1 cellular context compared by ENCODE assay signal in genomic region chr2:208360259-208361076, GRCh38.
A peak's percentile ranks its signal among the peaks of the same experiment; 100 is the strongest.
TF ChIP-seq lines count a peak whose summit lies in the region.

No MANE protein-coding gene starts in this region.

TF ChIP-seq in HepG2, 621 proteins besides CTCF, POLR2A, EP300 and RAD21 (continued from another document):
- TF ChIP-seq NFIC (IDR thresholded peaks at IDR 0.05; ENCODE audit: low read length) (no peak), TBX3 (IDR thresholded peaks at IDR 0.05; ENCODE audit: borderline replicate concordance) (no peak), ZNF512 (CRISPR knock-in tag; IDR thresholded peaks at IDR 0.05) (no peak), STAT5B (CRISPR knock-in tag; IDR thresholded peaks at IDR 0.05) (no peak), FOSL2 (CRISPR knock-in tag; IDR thresholded peaks at IDR 0.05) (no peak), FOXO1 (CRISPR knock-in tag; IDR thresholded peaks at IDR 0.05) (no peak), SMARCC2 (IDR thresholded peaks at IDR 0.05) (no peak), PCBP1 (IDR thresholded peaks at IDR 0.05; ENCODE audit: borderline replicate concordance, low read depth, low read length) (no peak), TCF12 (IDR thresholded peaks at IDR 0.05) (no peak), TCF12 (CRISPR knock-in tag; IDR thresholded peaks at IDR 0.05) (no peak), ZNF12 (CRISPR knock-in tag; IDR thresholded peaks at IDR 0.05) (no peak), ZNF768 (CRISPR knock-in tag; IDR thresholded peaks at IDR 0.05) (peak; percentile 21; the same call in 1 of the 2 replicates), TAF1 (CRISPR knock-in tag; IDR thresholded peaks at IDR 0.05) (no peak), ZNF282 (IDR thresholded peaks at IDR 0.05; ENCODE audit: partially characterized antibody) (no peak), AGO2 (optimal IDR thresholded peaks at IDR 0.05; ENCODE audit: low read depth, low read length) (peak; percentile 80), MIXL1 (CRISPR knock-in tag; IDR thresholded peaks at IDR 0.05) (no peak), RNF2 (conservative IDR thresholded peaks at IDR 0.05; ENCODE audit: low read depth) (no peak), ZNF263 (CRISPR knock-in tag; IDR thresholded peaks at IDR 0.05) (no peak), ZKSCAN1 (IDR thresholded peaks at IDR 0.05; ENCODE audit: low read length) (no peak), CCDC6 (CRISPR knock-in tag; IDR thresholded peaks at IDR 0.05) (no peak), ZNF790 (CRISPR knock-in tag; IDR thresholded peaks at IDR 0.05; ENCODE audit: borderline replicate concordance) (no peak), ZNF207 (IDR thresholded peaks at IDR 0.05; ENCODE audit: borderline replicate concordance) (no peak)
- TF ChIP-seq, protein P1, sequence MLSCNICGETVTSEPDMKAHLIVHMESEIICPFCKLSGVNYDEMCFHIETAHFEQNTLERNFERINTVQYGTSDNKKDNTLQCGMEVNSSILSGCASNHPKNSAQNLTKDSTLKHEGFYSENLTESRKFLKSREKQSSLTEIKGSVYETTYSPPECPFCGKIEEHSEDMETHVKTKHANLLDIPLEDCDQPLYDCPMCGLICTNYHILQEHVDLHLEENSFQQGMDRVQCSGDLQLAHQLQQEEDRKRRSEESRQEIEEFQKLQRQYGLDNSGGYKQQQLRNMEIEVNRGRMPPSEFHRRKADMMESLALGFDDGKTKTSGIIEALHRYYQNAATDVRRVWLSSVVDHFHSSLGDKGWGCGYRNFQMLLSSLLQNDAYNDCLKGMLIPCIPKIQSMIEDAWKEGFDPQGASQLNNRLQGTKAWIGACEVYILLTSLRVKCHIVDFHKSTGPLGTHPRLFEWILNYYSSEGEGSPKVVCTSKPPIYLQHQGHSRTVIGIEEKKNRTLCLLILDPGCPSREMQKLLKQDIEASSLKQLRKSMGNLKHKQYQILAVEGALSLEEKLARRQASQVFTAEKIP (CRISPR knock-in tag; IDR thresholded peaks at IDR 0.05; ENCODE audit: borderline replicate concordance): no peak
- TF ChIP-seq, protein P2, sequence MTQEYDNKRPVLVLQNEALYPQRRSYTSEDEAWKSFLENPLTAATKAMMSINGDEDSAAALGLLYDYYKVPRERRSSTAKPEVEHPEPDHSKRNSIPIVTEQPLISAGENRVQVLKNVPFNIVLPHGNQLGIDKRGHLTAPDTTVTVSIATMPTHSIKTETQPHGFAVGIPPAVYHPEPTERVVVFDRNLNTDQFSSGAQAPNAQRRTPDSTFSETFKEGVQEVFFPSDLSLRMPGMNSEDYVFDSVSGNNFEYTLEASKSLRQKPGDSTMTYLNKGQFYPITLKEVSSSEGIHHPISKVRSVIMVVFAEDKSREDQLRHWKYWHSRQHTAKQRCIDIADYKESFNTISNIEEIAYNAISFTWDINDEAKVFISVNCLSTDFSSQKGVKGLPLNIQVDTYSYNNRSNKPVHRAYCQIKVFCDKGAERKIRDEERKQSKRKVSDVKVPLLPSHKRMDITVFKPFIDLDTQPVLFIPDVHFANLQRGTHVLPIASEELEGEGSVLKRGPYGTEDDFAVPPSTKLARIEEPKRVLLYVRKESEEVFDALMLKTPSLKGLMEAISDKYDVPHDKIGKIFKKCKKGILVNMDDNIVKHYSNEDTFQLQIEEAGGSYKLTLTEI (CRISPR knock-in tag; conservative IDR thresholded peaks at IDR 0.05): no peak
- TF ChIP-seq, protein P3, sequence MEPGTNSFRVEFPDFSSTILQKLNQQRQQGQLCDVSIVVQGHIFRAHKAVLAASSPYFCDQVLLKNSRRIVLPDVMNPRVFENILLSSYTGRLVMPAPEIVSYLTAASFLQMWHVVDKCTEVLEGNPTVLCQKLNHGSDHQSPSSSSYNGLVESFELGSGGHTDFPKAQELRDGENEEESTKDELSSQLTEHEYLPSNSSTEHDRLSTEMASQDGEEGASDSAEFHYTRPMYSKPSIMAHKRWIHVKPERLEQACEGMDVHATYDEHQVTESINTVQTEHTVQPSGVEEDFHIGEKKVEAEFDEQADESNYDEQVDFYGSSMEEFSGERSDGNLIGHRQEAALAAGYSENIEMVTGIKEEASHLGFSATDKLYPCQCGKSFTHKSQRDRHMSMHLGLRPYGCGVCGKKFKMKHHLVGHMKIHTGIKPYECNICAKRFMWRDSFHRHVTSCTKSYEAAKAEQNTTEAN (CRISPR knock-in tag; conservative IDR thresholded peaks at IDR 0.05): no peak
- TF ChIP-seq, protein P4, sequence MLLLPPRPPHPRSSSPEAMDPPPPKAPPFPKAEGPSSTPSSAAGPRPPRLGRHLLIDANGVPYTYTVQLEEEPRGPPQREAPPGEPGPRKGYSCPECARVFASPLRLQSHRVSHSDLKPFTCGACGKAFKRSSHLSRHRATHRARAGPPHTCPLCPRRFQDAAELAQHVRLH (CRISPR knock-in tag; IDR thresholded peaks at IDR 0.05; ENCODE audit: borderline replicate concordance, low read depth): no peak
